1 cellular context compared by ENCODE assay signal in genomic region chr20:34704177-34705007, GRCh38.
A peak's percentile ranks its signal among the peaks of the same experiment; 100 is the strongest.
TF ChIP-seq lines count a peak whose summit lies in the region.

TSS of gene TP53INP2 (plus strand) at chr20:34704344. CDS start at chr20:34708740, 4,396 bp downstream.

TF ChIP-seq in K562, 482 proteins besides CTCF, POLR2A, EP300 and RAD21 (continued from another document and continues in another):
- no peak for TF ChIP-seq ZFPM2 (CRISPR knock-in tag; IDR thresholded peaks at IDR 0.05)
- TF ChIP-seq, protein P1, sequence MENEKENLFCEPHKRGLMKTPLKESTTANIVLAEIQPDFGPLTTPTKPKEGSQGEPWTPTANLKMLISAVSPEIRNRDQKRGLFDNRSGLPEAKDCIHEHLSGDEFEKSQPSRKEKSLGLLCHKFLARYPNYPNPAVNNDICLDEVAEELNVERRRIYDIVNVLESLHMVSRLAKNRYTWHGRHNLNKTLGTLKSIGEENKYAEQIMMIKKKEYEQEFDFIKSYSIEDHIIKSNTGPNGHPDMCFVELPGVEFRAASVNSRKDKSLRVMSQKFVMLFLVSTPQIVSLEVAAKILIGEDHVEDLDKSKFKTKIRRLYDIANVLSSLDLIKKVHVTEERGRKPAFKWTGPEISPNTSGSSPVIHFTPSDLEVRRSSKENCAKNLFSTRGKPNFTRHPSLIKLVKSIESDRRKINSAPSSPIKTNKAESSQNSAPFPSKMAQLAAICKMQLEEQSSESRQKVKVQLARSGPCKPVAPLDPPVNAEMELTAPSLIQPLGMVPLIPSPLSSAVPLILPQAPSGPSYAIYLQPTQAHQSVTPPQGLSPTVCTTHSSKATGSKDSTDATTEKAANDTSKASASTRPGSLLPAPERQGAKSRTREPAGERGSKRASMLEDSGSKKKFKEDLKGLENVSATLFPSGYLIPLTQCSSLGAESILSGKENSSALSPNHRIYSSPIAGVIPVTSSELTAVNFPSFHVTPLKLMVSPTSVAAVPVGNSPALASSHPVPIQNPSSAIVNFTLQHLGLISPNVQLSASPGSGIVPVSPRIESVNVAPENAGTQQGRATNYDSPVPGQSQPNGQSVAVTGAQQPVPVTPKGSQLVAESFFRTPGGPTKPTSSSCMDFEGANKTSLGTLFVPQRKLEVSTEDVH (IDR thresholded peaks at IDR 0.05; ENCODE audit: low read depth, partially characterized antibody): peak; percentile 40
- peak; percentile 95 for TF ChIP-seq VEZF1 (CRISPR knock-in tag; IDR thresholded peaks at IDR 0.05)
- TF ChIP-seq MNT (conservative IDR thresholded peaks at IDR 0.05): peak in 1 of 2 experiments; percentile 14; a peak in 1 of 4 replicates
- TF ChIP-seq BCOR (IDR thresholded peaks at IDR 0.05): no peak
- peak; percentile 40; the same call in 1 of the 2 replicates for TF ChIP-seq NCOR1 (IDR thresholded peaks at IDR 0.05)
- no peak for TF ChIP-seq NR2F6 (CRISPR knock-in tag; IDR thresholded peaks at IDR 0.05)
- TF ChIP-seq HDGF (IDR thresholded peaks at IDR 0.05): peak; percentile 66; the same call in 1 of the 2 replicates
- TF ChIP-seq GABPA (tag; conservative IDR thresholded peaks at IDR 0.05; ENCODE audit: low read depth): peak; percentile 43; the same call in 1 of the 2 replicates
- TF ChIP-seq SUPT5H (IDR thresholded peaks at IDR 0.05): 0 out of 2 replicates have a peak, but pooled peaks have one; percentile 24
- peak; percentile 34 for TF ChIP-seq EP400 (IDR thresholded peaks at IDR 0.05)
- TF ChIP-seq CXXC5 (CRISPR knock-in tag; IDR thresholded peaks at IDR 0.05): peak; percentile 95
- TF ChIP-seq, protein P2, sequence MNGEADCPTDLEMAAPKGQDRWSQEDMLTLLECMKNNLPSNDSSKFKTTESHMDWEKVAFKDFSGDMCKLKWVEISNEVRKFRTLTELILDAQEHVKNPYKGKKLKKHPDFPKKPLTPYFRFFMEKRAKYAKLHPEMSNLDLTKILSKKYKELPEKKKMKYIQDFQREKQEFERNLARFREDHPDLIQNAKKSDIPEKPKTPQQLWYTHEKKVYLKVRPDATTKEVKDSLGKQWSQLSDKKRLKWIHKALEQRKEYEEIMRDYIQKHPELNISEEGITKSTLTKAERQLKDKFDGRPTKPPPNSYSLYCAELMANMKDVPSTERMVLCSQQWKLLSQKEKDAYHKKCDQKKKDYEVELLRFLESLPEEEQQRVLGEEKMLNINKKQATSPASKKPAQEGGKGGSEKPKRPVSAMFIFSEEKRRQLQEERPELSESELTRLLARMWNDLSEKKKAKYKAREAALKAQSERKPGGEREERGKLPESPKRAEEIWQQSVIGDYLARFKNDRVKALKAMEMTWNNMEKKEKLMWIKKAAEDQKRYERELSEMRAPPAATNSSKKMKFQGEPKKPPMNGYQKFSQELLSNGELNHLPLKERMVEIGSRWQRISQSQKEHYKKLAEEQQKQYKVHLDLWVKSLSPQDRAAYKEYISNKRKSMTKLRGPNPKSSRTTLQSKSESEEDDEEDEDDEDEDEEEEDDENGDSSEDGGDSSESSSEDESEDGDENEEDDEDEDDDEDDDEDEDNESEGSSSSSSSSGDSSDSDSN (IDR thresholded peaks at IDR 0.05; ENCODE audit: borderline replicate concordance in 1 of 2, low read depth in 2 of 2, low read length in 2 of 2): peak in 1 of 2 experiments; percentile 51; a peak in 1 of 4 replicates
- TF ChIP-seq ZNF280A (IDR thresholded peaks at IDR 0.05; ENCODE audit: low read depth, partially characterized antibody): no peak
- 0 out of 2 replicates have a peak, but pooled peaks have one; percentile 66 for TF ChIP-seq ZNF584 (CRISPR knock-in tag; IDR thresholded peaks at IDR 0.05; ENCODE audit: low read depth)
- TF ChIP-seq, protein P3, sequence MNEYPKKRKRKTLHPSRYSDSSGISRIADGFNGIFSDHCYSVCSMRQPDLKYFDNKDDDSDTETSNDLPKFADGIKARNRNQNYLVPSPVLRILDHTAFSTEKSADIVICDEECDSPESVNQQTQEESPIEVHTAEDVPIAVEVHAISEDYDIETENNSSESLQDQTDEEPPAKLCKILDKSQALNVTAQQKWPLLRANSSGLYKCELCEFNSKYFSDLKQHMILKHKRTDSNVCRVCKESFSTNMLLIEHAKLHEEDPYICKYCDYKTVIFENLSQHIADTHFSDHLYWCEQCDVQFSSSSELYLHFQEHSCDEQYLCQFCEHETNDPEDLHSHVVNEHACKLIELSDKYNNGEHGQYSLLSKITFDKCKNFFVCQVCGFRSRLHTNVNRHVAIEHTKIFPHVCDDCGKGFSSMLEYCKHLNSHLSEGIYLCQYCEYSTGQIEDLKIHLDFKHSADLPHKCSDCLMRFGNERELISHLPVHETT (CRISPR knock-in tag; conservative IDR thresholded peaks at IDR 0.05 in 1 of 2, IDR thresholded peaks at IDR 0.05 in 1 of 2): peak in 1 of 2 experiments; percentile 94; a peak in 2 of 4 replicates
- TF ChIP-seq PCBP2 (IDR thresholded peaks at IDR 0.05; ENCODE audit: low read depth, low read length, poor library complexity, severe bottlenecking): peak; percentile 50
- TF ChIP-seq ZNF583 (CRISPR knock-in tag; IDR thresholded peaks at IDR 0.05): no peak
- TF ChIP-seq LEF1 (IDR thresholded peaks at IDR 0.05): peak; percentile 27; the same call in 1 of the 2 replicates
- TF ChIP-seq SMAD4 (CRISPR knock-in tag; conservative IDR thresholded peaks at IDR 0.05): peak; percentile 80
- TF ChIP-seq BDP1 (IDR thresholded peaks at IDR 0.05; ENCODE audit: insufficient read depth, insufficient read length): no peak
- peak; percentile 90 for TF ChIP-seq ZBTB12 (CRISPR knock-in tag; IDR thresholded peaks at IDR 0.05)
- no peak for TF ChIP-seq ZBTB26 (CRISPR knock-in tag; IDR thresholded peaks at IDR 0.05)
- TF ChIP-seq NKRF (IDR thresholded peaks at IDR 0.05; ENCODE audit: borderline replicate concordance): peak; percentile 44; the same call in 1 of the 2 replicates
- peak; percentile 96 for TF ChIP-seq ATF7 (IDR thresholded peaks at IDR 0.05)
- peak; percentile 82 for TF ChIP-seq POLR2G (IDR thresholded peaks at IDR 0.05; ENCODE audit: low read depth, low read length)
- no peak for TF ChIP-seq SNRNP70 (optimal IDR thresholded peaks at IDR 0.05; ENCODE audit: low read depth, low read length)
- TF ChIP-seq NCOA1 (IDR thresholded peaks at IDR 0.05; ENCODE audit: low read depth): peak; percentile 68; the same call in 1 of the 2 replicates
- peak; percentile 98 for TF ChIP-seq TFAP4 (CRISPR knock-in tag; IDR thresholded peaks at IDR 0.05; ENCODE audit: borderline replicate concordance)
- no peak for TF ChIP-seq CREBBP (IDR thresholded peaks at IDR 0.05; ENCODE audit: low read depth, low read length)
- TF ChIP-seq RBFOX2 (IDR thresholded peaks at IDR 0.05; ENCODE audit: low read depth, low read length): peak; percentile 78
- TF ChIP-seq, protein P4, sequence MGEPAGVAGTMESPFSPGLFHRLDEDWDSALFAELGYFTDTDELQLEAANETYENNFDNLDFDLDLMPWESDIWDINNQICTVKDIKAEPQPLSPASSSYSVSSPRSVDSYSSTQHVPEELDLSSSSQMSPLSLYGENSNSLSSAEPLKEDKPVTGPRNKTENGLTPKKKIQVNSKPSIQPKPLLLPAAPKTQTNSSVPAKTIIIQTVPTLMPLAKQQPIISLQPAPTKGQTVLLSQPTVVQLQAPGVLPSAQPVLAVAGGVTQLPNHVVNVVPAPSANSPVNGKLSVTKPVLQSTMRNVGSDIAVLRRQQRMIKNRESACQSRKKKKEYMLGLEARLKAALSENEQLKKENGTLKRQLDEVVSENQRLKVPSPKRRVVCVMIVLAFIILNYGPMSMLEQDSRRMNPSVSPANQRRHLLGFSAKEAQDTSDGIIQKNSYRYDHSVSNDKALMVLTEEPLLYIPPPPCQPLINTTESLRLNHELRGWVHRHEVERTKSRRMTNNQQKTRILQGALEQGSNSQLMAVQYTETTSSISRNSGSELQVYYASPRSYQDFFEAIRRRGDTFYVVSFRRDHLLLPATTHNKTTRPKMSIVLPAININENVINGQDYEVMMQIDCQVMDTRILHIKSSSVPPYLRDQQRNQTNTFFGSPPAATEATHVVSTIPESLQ (CRISPR knock-in tag; IDR thresholded peaks at IDR 0.05): no peak
- TF ChIP-seq NR2C2 (CRISPR knock-in tag; IDR thresholded peaks at IDR 0.05): no peak
- TF ChIP-seq NR2C2 (tag; IDR thresholded peaks at IDR 0.05): peak; percentile 86
- peak; percentile 76 for TF ChIP-seq EGR1 (conservative IDR thresholded peaks at IDR 0.05)
- TF ChIP-seq CTBP1 (IDR thresholded peaks at IDR 0.05; ENCODE audit: borderline replicate concordance): 0 out of 2 replicates have a peak, but pooled peaks have one; percentile 34
- no peak for TF ChIP-seq ZNF354B (CRISPR knock-in tag; IDR thresholded peaks at IDR 0.05)
- TF ChIP-seq, protein P5, sequence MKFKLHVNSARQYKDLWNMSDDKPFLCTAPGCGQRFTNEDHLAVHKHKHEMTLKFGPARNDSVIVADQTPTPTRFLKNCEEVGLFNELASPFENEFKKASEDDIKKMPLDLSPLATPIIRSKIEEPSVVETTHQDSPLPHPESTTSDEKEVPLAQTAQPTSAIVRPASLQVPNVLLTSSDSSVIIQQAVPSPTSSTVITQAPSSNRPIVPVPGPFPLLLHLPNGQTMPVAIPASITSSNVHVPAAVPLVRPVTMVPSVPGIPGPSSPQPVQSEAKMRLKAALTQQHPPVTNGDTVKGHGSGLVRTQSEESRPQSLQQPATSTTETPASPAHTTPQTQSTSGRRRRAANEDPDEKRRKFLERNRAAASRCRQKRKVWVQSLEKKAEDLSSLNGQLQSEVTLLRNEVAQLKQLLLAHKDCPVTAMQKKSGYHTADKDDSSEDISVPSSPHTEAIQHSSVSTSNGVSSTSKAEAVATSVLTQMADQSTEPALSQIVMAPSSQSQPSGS (CRISPR knock-in tag; IDR thresholded peaks at IDR 0.05): 0 out of 2 replicates have a peak, but pooled peaks have one; percentile 24
